2 cellular contexts compared by ENCODE assay signal in the genomic region with DNA sequence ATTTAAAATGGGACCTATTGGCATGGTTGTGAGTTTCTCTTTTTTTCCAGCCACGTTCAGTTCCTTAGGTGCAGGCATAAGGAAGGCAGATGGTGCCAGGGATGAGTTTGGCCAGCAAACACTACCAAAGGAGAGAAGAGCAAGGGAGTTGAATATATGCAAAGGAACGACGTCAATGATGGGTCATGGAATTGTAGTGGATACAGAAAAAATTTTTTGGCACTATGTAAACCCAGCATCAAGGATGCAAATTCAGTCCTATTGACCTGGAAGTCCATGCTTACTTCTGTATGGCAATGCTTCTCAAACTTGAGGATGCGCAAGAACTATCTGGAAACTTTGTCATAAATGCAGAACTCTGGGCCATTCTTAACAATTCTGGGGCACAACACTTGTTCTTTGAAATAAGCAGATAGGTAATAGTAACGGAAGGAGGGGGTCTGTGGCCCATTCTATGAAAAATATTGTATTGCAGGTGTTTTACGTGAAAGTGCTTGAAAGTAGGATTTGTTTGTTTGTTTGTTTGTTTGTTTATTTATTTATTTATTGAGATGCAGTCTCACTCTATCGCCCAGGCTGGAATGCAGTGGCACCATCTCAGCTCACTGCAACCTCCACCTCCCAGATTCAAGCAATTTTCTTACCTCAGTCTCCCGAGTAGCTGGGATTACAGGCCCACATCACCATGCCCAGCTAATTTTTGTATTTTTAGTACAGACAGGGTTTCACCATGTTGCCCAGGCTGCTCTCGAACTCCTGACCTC.
TF ChIP-seq lines count a peak whose summit lies in the region.

No MANE protein-coding gene starts in this region.

TF ChIP-seq in A549, 52 proteins besides CTCF, POLR2A, EP300 and RAD21:
- TF ChIP-seq, protein P1, sequence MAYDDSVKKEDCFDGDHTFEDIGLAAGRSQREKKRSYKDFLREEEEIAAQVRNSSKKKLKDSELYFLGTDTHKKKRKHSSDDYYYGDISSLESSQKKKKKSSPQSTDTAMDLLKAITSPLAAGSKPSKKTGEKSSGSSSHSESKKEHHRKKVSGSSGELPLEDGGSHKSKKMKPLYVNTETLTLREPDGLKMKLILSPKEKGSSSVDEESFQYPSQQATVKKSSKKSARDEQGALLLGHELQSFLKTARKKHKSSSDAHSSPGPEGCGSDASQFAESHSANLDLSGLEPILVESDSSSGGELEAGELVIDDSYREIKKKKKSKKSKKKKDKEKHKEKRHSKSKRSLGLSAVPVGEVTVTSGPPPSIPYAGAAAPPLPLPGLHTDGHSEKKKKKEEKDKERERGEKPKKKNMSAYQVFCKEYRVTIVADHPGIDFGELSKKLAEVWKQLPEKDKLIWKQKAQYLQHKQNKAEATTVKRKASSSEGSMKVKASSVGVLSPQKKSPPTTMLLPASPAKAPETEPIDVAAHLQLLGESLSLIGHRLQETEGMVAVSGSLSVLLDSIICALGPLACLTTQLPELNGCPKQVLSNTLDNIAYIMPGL (CRISPR knock-in tag; IDR thresholded peaks at IDR 0.05; ENCODE audit: borderline replicate concordance): no peak
- no peak for TF ChIP-seq HOXB5 (CRISPR knock-in tag; IDR thresholded peaks at IDR 0.05)
- TF ChIP-seq KDM1A (IDR thresholded peaks at IDR 0.05; ENCODE audit: low read depth): no peak
- no peak for TF ChIP-seq RFX5 (IDR thresholded peaks at IDR 0.05)
- no peak for TF ChIP-seq NR3C1 (IDR thresholded peaks at IDR 0.05)
- TF ChIP-seq HEYL (CRISPR knock-in tag; IDR thresholded peaks at IDR 0.05): no peak
- no peak for TF ChIP-seq FOXS1 (CRISPR knock-in tag; IDR thresholded peaks at IDR 0.05)
- no peak for TF ChIP-seq MYC (IDR thresholded peaks at IDR 0.05; ENCODE audit: borderline replicate concordance, low read length)
- no peak for TF ChIP-seq ZNF302 (CRISPR knock-in tag; IDR thresholded peaks at IDR 0.05)
- no peak for TF ChIP-seq SMC3 (IDR thresholded peaks at IDR 0.05)
- TF ChIP-seq, protein P2, sequence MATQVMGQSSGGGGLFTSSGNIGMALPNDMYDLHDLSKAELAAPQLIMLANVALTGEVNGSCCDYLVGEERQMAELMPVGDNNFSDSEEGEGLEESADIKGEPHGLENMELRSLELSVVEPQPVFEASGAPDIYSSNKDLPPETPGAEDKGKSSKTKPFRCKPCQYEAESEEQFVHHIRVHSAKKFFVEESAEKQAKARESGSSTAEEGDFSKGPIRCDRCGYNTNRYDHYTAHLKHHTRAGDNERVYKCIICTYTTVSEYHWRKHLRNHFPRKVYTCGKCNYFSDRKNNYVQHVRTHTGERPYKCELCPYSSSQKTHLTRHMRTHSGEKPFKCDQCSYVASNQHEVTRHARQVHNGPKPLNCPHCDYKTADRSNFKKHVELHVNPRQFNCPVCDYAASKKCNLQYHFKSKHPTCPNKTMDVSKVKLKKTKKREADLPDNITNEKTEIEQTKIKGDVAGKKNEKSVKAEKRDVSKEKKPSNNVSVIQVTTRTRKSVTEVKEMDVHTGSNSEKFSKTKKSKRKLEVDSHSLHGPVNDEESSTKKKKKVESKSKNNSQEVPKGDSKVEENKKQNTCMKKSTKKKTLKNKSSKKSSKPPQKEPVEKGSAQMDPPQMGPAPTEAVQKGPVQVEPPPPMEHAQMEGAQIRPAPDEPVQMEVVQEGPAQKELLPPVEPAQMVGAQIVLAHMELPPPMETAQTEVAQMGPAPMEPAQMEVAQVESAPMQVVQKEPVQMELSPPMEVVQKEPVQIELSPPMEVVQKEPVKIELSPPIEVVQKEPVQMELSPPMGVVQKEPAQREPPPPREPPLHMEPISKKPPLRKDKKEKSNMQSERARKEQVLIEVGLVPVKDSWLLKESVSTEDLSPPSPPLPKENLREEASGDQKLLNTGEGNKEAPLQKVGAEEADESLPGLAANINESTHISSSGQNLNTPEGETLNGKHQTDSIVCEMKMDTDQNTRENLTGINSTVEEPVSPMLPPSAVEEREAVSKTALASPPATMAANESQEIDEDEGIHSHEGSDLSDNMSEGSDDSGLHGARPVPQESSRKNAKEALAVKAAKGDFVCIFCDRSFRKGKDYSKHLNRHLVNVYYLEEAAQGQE (IDR thresholded peaks at IDR 0.05): no peak
- TF ChIP-seq, protein P3, sequence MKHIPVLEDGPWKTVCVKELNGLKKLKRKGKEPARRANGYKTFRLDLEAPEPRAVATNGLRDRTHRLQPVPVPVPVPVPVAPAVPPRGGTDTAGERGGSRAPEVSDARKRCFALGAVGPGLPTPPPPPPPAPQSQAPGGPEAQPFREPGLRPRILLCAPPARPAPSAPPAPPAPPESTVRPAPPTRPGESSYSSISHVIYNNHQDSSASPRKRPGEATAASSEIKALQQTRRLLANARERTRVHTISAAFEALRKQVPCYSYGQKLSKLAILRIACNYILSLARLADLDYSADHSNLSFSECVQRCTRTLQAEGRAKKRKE (CRISPR knock-in tag; IDR thresholded peaks at IDR 0.05; ENCODE audit: low read depth): no peak
- no peak for TF ChIP-seq GATA3 (IDR thresholded peaks at IDR 0.05; ENCODE audit: borderline replicate concordance)
- TF ChIP-seq, protein P4, sequence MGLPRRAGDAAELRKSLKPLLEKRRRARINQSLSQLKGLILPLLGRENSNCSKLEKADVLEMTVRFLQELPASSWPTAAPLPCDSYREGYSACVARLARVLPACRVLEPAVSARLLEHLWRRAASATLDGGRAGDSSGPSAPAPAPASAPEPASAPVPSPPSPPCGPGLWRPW (IDR thresholded peaks at IDR 0.05): no peak
- TF ChIP-seq TFCP2L1 (CRISPR knock-in tag; IDR thresholded peaks at IDR 0.05): no peak
- TF ChIP-seq JUN (IDR thresholded peaks at IDR 0.05): no peak
- no peak for TF ChIP-seq HDAC2 (IDR thresholded peaks at IDR 0.05)
- TF ChIP-seq BCL3 (IDR thresholded peaks at IDR 0.05): no peak
- TF ChIP-seq PHF8 (IDR thresholded peaks at IDR 0.05; ENCODE audit: borderline replicate concordance, low read depth): no peak

TF ChIP-seq in HepG2, 621 proteins besides CTCF, POLR2A, EP300 and RAD21 (continues in another document):
- no peak for TF ChIP-seq SP2 (CRISPR knock-in tag; IDR thresholded peaks at IDR 0.05)
- TF ChIP-seq EZH2 (conservative IDR thresholded peaks at IDR 0.05; ENCODE audit: low read depth, low read length): no peak
- 0 out of 2 replicates have a peak, but pooled peaks have one; percentile 26 for TF ChIP-seq SIX4 (CRISPR knock-in tag; IDR thresholded peaks at IDR 0.05)
- no peak for TF ChIP-seq FOXA3 (CRISPR knock-in tag; IDR thresholded peaks at IDR 0.05)
- no peak for TF ChIP-seq MZF1 (CRISPR knock-in tag; IDR thresholded peaks at IDR 0.05; ENCODE audit: borderline replicate concordance)
- peak; percentile 61; the same call in 1 of the 2 replicates for TF ChIP-seq ZC3H4 (CRISPR knock-in tag; IDR thresholded peaks at IDR 0.05; ENCODE audit: borderline replicate concordance)
- no peak for TF ChIP-seq TOE1 (CRISPR knock-in tag; IDR thresholded peaks at IDR 0.05)
- TF ChIP-seq ZFY (CRISPR knock-in tag; IDR thresholded peaks at IDR 0.05): no peak
- TF ChIP-seq ZNF354B (CRISPR knock-in tag; IDR thresholded peaks at IDR 0.05): no peak
- TF ChIP-seq ZMAT3 (CRISPR knock-in tag; conservative IDR thresholded peaks at IDR 0.05): 0 out of 2 replicates have a peak, but pooled peaks have one; percentile 1
- 0 out of 2 replicates have a peak, but pooled peaks have one; percentile 31 for TF ChIP-seq ZNF17 (CRISPR knock-in tag; IDR thresholded peaks at IDR 0.05)
- TF ChIP-seq ZNF790 (CRISPR knock-in tag; IDR thresholded peaks at IDR 0.05; ENCODE audit: borderline replicate concordance): no peak
- no peak for TF ChIP-seq KAT8 (CRISPR knock-in tag; IDR thresholded peaks at IDR 0.05)
- no peak for TF ChIP-seq ZNF576 (CRISPR knock-in tag; IDR thresholded peaks at IDR 0.05)
- no peak for TF ChIP-seq DRAP1 (CRISPR knock-in tag; IDR thresholded peaks at IDR 0.05)
- TF ChIP-seq, protein P5, sequence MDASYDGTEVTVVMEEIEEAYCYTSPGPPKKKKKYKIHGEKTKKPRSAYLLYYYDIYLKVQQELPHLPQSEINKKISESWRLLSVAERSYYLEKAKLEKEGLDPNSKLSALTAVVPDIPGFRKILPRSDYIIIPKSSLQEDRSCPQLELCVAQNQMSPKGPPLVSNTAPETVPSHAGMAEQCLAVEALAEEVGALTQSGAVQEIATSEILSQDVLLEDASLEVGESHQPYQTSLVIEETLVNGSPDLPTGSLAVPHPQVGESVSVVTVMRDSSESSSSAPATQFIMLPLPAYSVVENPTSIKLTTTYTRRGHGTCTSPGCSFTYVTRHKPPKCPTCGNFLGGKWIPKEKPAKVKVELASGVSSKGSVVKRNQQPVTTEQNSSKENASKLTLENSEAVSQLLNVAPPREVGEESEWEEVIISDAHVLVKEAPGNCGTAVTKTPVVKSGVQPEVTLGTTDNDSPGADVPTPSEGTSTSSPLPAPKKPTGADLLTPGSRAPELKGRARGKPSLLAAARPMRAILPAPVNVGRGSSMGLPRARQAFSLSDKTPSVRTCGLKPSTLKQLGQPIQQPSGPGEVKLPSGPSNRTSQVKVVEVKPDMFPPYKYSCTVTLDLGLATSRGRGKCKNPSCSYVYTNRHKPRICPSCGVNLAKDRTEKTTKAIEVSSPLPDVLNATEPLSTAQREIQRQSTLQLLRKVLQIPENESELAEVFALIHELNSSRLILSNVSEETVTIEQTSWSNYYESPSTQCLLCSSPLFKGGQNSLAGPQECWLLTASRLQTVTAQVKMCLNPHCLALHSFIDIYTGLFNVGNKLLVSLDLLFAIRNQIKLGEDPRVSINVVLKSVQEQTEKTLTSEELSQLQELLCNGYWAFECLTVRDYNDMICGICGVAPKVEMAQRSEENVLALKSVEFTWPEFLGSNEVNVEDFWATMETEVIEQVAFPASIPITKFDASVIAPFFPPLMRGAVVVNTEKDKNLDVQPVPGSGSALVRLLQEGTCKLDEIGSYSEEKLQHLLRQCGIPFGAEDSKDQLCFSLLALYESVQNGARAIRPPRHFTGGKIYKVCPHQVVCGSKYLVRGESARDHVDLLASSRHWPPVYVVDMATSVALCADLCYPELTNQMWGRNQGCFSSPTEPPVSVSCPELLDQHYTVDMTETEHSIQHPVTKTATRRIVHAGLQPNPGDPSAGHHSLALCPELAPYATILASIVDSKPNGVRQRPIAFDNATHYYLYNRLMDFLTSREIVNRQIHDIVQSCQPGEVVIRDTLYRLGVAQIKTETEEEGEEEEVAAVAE (CRISPR knock-in tag; IDR thresholded peaks at IDR 0.05; ENCODE audit: borderline replicate concordance): 0 out of 2 replicates have a peak, but pooled peaks have one; percentile 20
- no peak for TF ChIP-seq HDAC1 (CRISPR knock-in tag; IDR thresholded peaks at IDR 0.05)
- peak; percentile 33; the same call in 1 of the 2 replicates for TF ChIP-seq PAF1 (CRISPR knock-in tag; IDR thresholded peaks at IDR 0.05)
- TF ChIP-seq, protein P6, sequence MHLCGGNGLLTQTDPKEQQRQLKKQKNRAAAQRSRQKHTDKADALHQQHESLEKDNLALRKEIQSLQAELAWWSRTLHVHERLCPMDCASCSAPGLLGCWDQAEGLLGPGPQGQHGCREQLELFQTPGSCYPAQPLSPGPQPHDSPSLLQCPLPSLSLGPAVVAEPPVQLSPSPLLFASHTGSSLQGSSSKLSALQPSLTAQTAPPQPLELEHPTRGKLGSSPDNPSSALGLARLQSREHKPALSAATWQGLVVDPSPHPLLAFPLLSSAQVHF (CRISPR knock-in tag; IDR thresholded peaks at IDR 0.05): peak; percentile 26; the same call in 1 of the 2 replicates
- TF ChIP-seq SKI (IDR thresholded peaks at IDR 0.05; ENCODE audit: partially characterized antibody): no peak
- TF ChIP-seq RARG (CRISPR knock-in tag; IDR thresholded peaks at IDR 0.05; ENCODE audit: low read depth): 0 out of 2 replicates have a peak, but pooled peaks have one; percentile 57
- no peak for TF ChIP-seq PAXIP1 (CRISPR knock-in tag; conservative IDR thresholded peaks at IDR 0.05)
- peak; percentile 30; the same call in 1 of the 2 replicates for TF ChIP-seq THRA (CRISPR knock-in tag; IDR thresholded peaks at IDR 0.05; ENCODE audit: borderline replicate concordance)
